ENCODE assay signal across 29 cellular contexts in genomic region chr3:159229161-159229560, GRCh38.
"Had no signal": no experiment of that assay in that cellular context is flagged by ENCODE, and none has a peak within 500 bp of the region (broad histone marks: within the 10 kb centered on the region; RNA-seq: fewer than 3 reads in every experiment).

No MANE protein-coding gene starts in this region.

- H3K36me3 Mint-ChIP-seq: activated CD8-positive, alpha-beta memory T cell treated with anti-CD3 and anti-CD28 coated beads, Interleukin-2, amount 10 ng/mL, durations not matched to agents 7 days and 5 days; activated naive CD4-positive, alpha-beta T cell treated with anti-CD3 and anti-CD28 coated beads, Interleukin-2, amount 50 U/mL, for 24 hours had no signal

- H3K9me3 Mint-ChIP-seq: activated naive CD4-positive, alpha-beta T cell treated with anti-CD3 and anti-CD28 coated beads, Interleukin-2, amount 50 U/mL, for 24 hours had no signal

- H3K36me3 ChIP-seq: adrenal gland, esophagus squamous epithelium, heart right ventricle, left ventricle myocardium inferior, right lobe of liver, thoracic aorta had no signal

- H3K4me1 ChIP-seq: adrenal gland, body of pancreas, esophagus squamous epithelium, heart right ventricle, left ventricle myocardium inferior, right lobe of liver had no signal

- H3K27ac Mint-ChIP-seq: activated B cell treated with CpG ODN at 0.5 μM for 24 hours; activated CD8-positive, alpha-beta memory T cell treated with anti-CD3 and anti-CD28 coated beads, Interleukin-2, amount 10 ng/mL, durations not matched to agents 7 days and 5 days; activated CD8-positive, alpha-beta T cell treated with anti-CD3 and anti-CD28 coated beads, Interleukin-2, amount 10 ng/mL, durations not matched to agents 7 days and 5 days; activated naive CD4-positive, alpha-beta T cell treated with anti-CD3 and anti-CD28 coated beads, Interleukin-2, amount 50 U/mL, for 24 hours; activated T-helper 2 cell treated with anti-CD3 and anti-CD28 coated beads, Interferon-gamma antibody, Interleukin-2, Interleukin-4, amounts not matched to agents 10 μg/mL and 5 μg/mL and 100 μg/mL, durations not matched to agents 14 hours and 24 hours and 36 hours; natural killer cell treated with Interleukin-12 subunit alpha and Interleukin-12 subunit beta and Interleukin-15 and Interleukin-18, amount 100 ng/mL, for 72 hours had no signal

- FAIRE-seq: colon, endometrium, islet of Langerhans, urothelium cell line had no signal

- H3K4me3 Mint-ChIP-seq: activated B cell treated with CpG ODN at 0.5 μM for 24 hours; activated CD8-positive, alpha-beta memory T cell treated with anti-CD3 and anti-CD28 coated beads, Interleukin-2, amount 10 ng/mL, durations not matched to agents 7 days and 5 days; activated CD8-positive, alpha-beta T cell treated with anti-CD3 and anti-CD28 coated beads, Interleukin-2, amount 10 ng/mL, durations not matched to agents 7 days and 5 days; activated naive CD4-positive, alpha-beta T cell treated with anti-CD3 and anti-CD28 coated beads, Interleukin-2, amount 50 U/mL, for 24 hours; natural killer cell treated with Interleukin-12 subunit alpha and Interleukin-12 subunit beta and Interleukin-15 and Interleukin-18, amount 100 ng/mL, for 72 hours had no signal

- H3K4me3 ChIP-seq: adrenal gland, body of pancreas, esophagus squamous epithelium, heart right ventricle, left ventricle myocardium inferior, lung, mucosa of descending colon, right lobe of liver, thoracic aorta had no signal

- H3K9me3 ChIP-seq: adrenal gland, body of pancreas, esophagus squamous epithelium, left ventricle myocardium inferior, mucosa of descending colon, right lobe of liver, thoracic aorta had no signal

- H3K27me3 ChIP-seq: adrenal gland, body of pancreas, esophagus squamous epithelium, heart right ventricle, right lobe of liver had no signal

- H3K27ac ChIP-seq: adrenal gland, body of pancreas, epithelial cell of prostate, esophagus squamous epithelium, heart right ventricle, left ventricle myocardium inferior, right lobe of liver, thoracic aorta had no signal

- DNase-seq: activated B cell treated with CpG ODN at 0.5 μM for 24 hours; activated CD4-positive, alpha-beta T cell treated with anti-CD3 and anti-CD28 coated beads, Interleukin-2, amount 50 U/mL, for 1 hour; activated CD8-positive, alpha-beta memory T cell treated with anti-CD3 and anti-CD28 coated beads, Interleukin-2, amount 10 ng/mL, durations not matched to agents 7 days and 5 days; activated CD8-positive, alpha-beta T cell treated with anti-CD3 and anti-CD28 coated beads, Interleukin-2, amount 10 ng/mL, durations not matched to agents 7 days and 5 days; activated T-cell treated with anti-CD3 and anti-CD28 coated beads, Interleukin-2, amount 50 U/mL, for 48 hours; adrenal gland; aorta; body of pancreas; effector CD8-positive, alpha-beta T cell; esophagus squamous epithelium; foreskin melanocyte; heart right ventricle; left ventricle myocardium inferior; mucosa of descending colon; posterior cingulate gyrus; right lobe of liver; stimulated activated CD4-positive, alpha-beta T cell treated with anti-CD3 and anti-CD28 coated beads, Interleukin-2, amount 100 ng/mL, for 48 hours; stimulated activated naive CD4-positive, alpha-beta T cell treated with Interleukin-2 at 50 U/mL for 16 hours; trophoblast cell had no signal

- ATAC-seq: activated CD8-positive, alpha-beta memory T cell treated with anti-CD3 and anti-CD28 coated beads, Interleukin-2, amount 10 ng/mL, durations not matched to agents 7 days and 5 days; activated CD8-positive, alpha-beta T cell treated with anti-CD3 and anti-CD28 coated beads, Interleukin-2, amount 10 ng/mL, durations not matched to agents 7 days and 5 days; body of pancreas; heart right ventricle; mucosa of descending colon; natural killer cell treated with Interleukin-12 subunit alpha and Interleukin-12 subunit beta and Interleukin-15 and Interleukin-18, amount 100 ng/mL, for 72 hours; right lobe of liver had no signal

- H3K4me1 Mint-ChIP-seq: activated B cell treated with CpG ODN at 0.5 μM for 24 hours; activated CD8-positive, alpha-beta memory T cell treated with anti-CD3 and anti-CD28 coated beads, Interleukin-2, amount 10 ng/mL, durations not matched to agents 7 days and 5 days; activated naive CD4-positive, alpha-beta T cell treated with anti-CD3 and anti-CD28 coated beads, Interleukin-2, amount 50 U/mL, for 24 hours had no signal

- H3K27me3 Mint-ChIP-seq: activated B cell treated with CpG ODN at 0.5 μM for 24 hours; activated CD8-positive, alpha-beta memory T cell treated with anti-CD3 and anti-CD28 coated beads, Interleukin-2, amount 10 ng/mL, durations not matched to agents 7 days and 5 days; natural killer cell treated with Interleukin-12 subunit alpha and Interleukin-12 subunit beta and Interleukin-15 and Interleukin-18, amount 100 ng/mL, for 72 hours had no signal
